Comparison of ENCODE assay signal across 8 cellular contexts in genomic region chr20:63536997-63537524, GRCh38. TPM values are rescaled to one million over a fixed set of nuclear protein-coding genes. Genes with fewer than 3 reads are reported as not detected.
DNase-seq lines count a peak whose midpoint lies in the region; ATAC-seq and TF ChIP-seq lines count a peak whose summit lies in the region.

TSS of gene PTK6 (minus strand) at chr20:63537376. CDS start at chr20:63537314, 62 bp downstream.

- peak; percentile 3 for ATAC-seq in GM19397 (IDR thresholded peaks at IDR 0.05; ENCODE audit: unreplicated experiment)
- no peak for ATAC-seq in HG02642 (IDR thresholded peaks at IDR 0.05; ENCODE audit: poor library complexity, unreplicated experiment)

- H3K9me3 Mint-ChIP-seq in MCF 10A (ENCODE audit: unreplicated experiment) (no peaks in the 10 kb centered on the region), mesothelial cell of epicardium (no peaks in the 10 kb centered on the region)

- H3F3A ChIP-seq in Loucy (ENCODE audit: low read depth), result no peaks in the 10 kb centered on the region

- H4K20me1 ChIP-seq in Loucy (ENCODE audit: insufficient read depth, low read length, poor library complexity, severe bottlenecking), result no peaks in the 10 kb centered on the region

- intact Hi-C loops in A673 (cut with micrococcal nuclease; ENCODE audit: unreplicated experiment) (loop anchor here (5.0 kb wide), 3 partner anchors 250 to 585 kb away; partner anchors contain the start of gene SAMD10), MCF 10A (cut with micrococcal nuclease) (loop anchor here (2.0 to 10.0 kb wide), 4 partner anchors 108 to 420 kb away; partner anchors contain the start of genes TNFRSF6B, TPD52L2 and UCKL1)

- peak within 1 kb of the TSS; percentile 73 for H3K4me3 Mint-ChIP-seq in MCF 10A (ENCODE audit: unreplicated experiment)
- peak within 1 kb of the TSS; percentile 47 for H3K4me3 Mint-ChIP-seq in mesothelial cell of epicardium

- peak within 1 kb of the TSS; percentile 18 for H3K4me3 ChIP-seq in A673 (ENCODE audit: low read depth, low read length, poor library complexity, severe bottlenecking)
- H3K4me3 ChIP-seq in Loucy (ENCODE audit: low read length, poor library complexity, severe bottlenecking), result peak within 1 kb of the TSS; percentile 63

- no peaks in the 10 kb centered on the region for H3K9me3 ChIP-seq in A673 (ENCODE audit: low read depth, low read length, poor library complexity, severe bottlenecking)
- no peaks in the 10 kb centered on the region for H3K9me3 ChIP-seq in Loucy (ENCODE audit: insufficient read depth, low read depth, low read length)

- H3K27ac Mint-ChIP-seq in MCF 10A (ENCODE audit: low read depth, unreplicated experiment) (peak within 1 kb of the TSS; percentile 92), mesothelial cell of epicardium (no peak within 1 kb of the TSS)

- H3K9ac ChIP-seq in Loucy (ENCODE audit: low read depth, low read length, poor library complexity, severe bottlenecking), result peak within 1 kb of the TSS; percentile 66

- CTCF ChIA-PET in A673 (lab: Charles Lee), result interaction anchor here (1.0 kb wide), 1 partner anchor 437 kb away, joined by 6 read pairs; no protein-coding TSS in a partner anchor
- CTCF ChIA-PET in MCF 10A (lab: Yijun Ruan, JAX), result interaction anchor here (0.5 to 3.0 kb wide), 33 partner anchors 10 to 611 kb away, joined by 3 to 24 read pairs (median 4); partner anchors contain the start of genes DIDO1, HELZ2, PPDPF and UCKL1

- H3K27me3 Mint-ChIP-seq in MCF 10A (ENCODE audit: insufficient read depth, unreplicated experiment) (no peaks in the 10 kb centered on the region), mesothelial cell of epicardium (ENCODE audit: low read depth) (no peaks in the 10 kb centered on the region)

- no peaks in the 10 kb centered on the region for H3K79me2 ChIP-seq in Loucy (ENCODE audit: insufficient read depth, low read length)

- H3K27ac ChIP-seq in A673 (ENCODE audit: low read depth, low read length, poor library complexity, severe bottlenecking), result no peak within 1 kb of the TSS

- peaks cover 5% of the 10 kb centered on the region for H3K4me1 ChIP-seq in A673 (ENCODE audit: insufficient read depth, low read length, poor library complexity, severe bottlenecking)
- peaks cover 12% of the 10 kb centered on the region for H3K4me1 ChIP-seq in Loucy (ENCODE audit: insufficient read depth, low read length, poor library complexity, severe bottlenecking)

- H2AFZ ChIP-seq in Loucy (ENCODE audit: low read length), result peak within 1 kb of the TSS; percentile 62; the same call in 1 of the 2 replicates

- DNase-seq in A673 (ENCODE audit: low spot score), result no peak
- DNase-seq in MCF 10A (ENCODE audit: unreplicated experiment), result peak; percentile 75
- no peak for DNase-seq in mesothelial cell of epicardium (ENCODE audit: low spot score in 2 of 2, unreplicated experiment in 2 of 2)
- DNase-seq in DMS 273 (lab: John Stamatoyannopoulos, UW; ENCODE audit: unreplicated experiment), result no peak
- DNase-seq in GM03348 (ENCODE audit: low spot score), result no peak

- H3K36me3 Mint-ChIP-seq in MCF 10A (ENCODE audit: insufficient read depth, unreplicated experiment) (no peaks in the 10 kb centered on the region), mesothelial cell of epicardium (no peaks in the 10 kb centered on the region)

- H3K4me1 Mint-ChIP-seq in MCF 10A (ENCODE audit: insufficient read depth, unreplicated experiment) (peaks cover 17% of the 10 kb centered on the region), mesothelial cell of epicardium (peaks cover 2% of the 10 kb centered on the region)

- H3K4me2 ChIP-seq in Loucy (ENCODE audit: low read depth, low read length, poor library complexity, severe bottlenecking), result peak within 1 kb of the TSS; percentile 66

- H3K36me3 ChIP-seq in A673 (ENCODE audit: insufficient read depth, low read length, poor library complexity, severe bottlenecking) (no peaks in the 10 kb centered on the region), Loucy (ENCODE audit: insufficient read depth, low read length) (no peaks in the 10 kb centered on the region)

- H3K9me2 ChIP-seq in Loucy (replicated peaks; ENCODE audit: low read depth, low read length), result no peaks in the 10 kb centered on the region

- TF ChIP-seq CTCF in A673 (conservative IDR thresholded peaks at IDR 0.05; ENCODE audit: low read depth, low read length) (no peak), Loucy (conservative IDR thresholded peaks at IDR 0.05; ENCODE audit: low read length) (no peak), MCF 10A (IDR thresholded peaks at IDR 0.05; ENCODE audit: unreplicated experiment) (no peak), mesothelial cell of epicardium (IDR thresholded peaks at IDR 0.05; ENCODE audit: unreplicated experiment) (no peak)

- POLR2A ChIA-PET in A673 (lab: Charles Lee; ENCODE audit: low non-redundant PET), result no interaction called here
- POLR2A ChIA-PET in MCF 10A (lab: Yijun Ruan, JAX), result interaction anchor here (0.6 to 11.8 kb wide), 22 partner anchors 10 to 444 kb away, joined by 3 to 124 read pairs (median 7); partner anchors contain the start of genes ARFRP1, HELZ2, PPDPF and PRPF6

- H3K27me3 ChIP-seq in A673 (replicated peaks; ENCODE audit: insufficient read depth, low read depth, low read length, poor library complexity) (no peaks in the 10 kb centered on the region), Loucy (ENCODE audit: insufficient read depth, low read length, poor library complexity, severe bottlenecking) (no peaks in the 10 kb centered on the region)

- no TSS peak for BruUV-seq in A673 (replicated peaks; lab: Mats Ljungman, UMichigan)
- BruUV-seq in MCF 10A (replicated peaks; lab: Mats Ljungman, UMichigan), result no TSS peak

RNA-seq across cellular contexts. Expression of gene PTK6, which starts in this region (rescaled TPM):
- total RNA-seq in A673 (2021), result not detected in 2 replicates
- total RNA-seq in MCF 10A (2022), result 3.8 and 4.4 TPM in 2 replicates
- 0.11 to 0.18 TPM in 2 of 3 replicates, not detected in the other for total RNA-seq in mesothelial cell of epicardium
